In genomic region chr16:58733671-58734458, GRCh38 we compare ENCODE assay signal across 8 cellular contexts. TPM values are rescaled to one million over a fixed set of nuclear protein-coding genes. Genes with fewer than 3 reads are reported as not detected.
DNase-seq lines count a peak whose midpoint lies in the region; ATAC-seq and TF ChIP-seq lines count a peak whose summit lies in the region.

Gene GOT2 (minus strand): TSS chr16:58734316. CDS start chr16:58734228, 88 bp downstream.

- peak within 1 kb of the TSS; percentile 97 for H3K27ac Mint-ChIP-seq in progenitor cell of endocrine pancreas

- DNase-seq in NCI-H1105 (lab: John Stamatoyannopoulos, UW) (peak; percentile 45), SW480 (ENCODE audit: low spot score) (peak; percentile 89), left cardiac atrium (peak; percentile 87), progenitor cell of endocrine pancreas (ENCODE audit: low spot score, unreplicated experiment) (peak; percentile 74), ureter (ENCODE audit: low spot score) (peak; percentile 87)

- H3K4me1 Mint-ChIP-seq in progenitor cell of endocrine pancreas (ENCODE audit: low read depth), result peaks cover 8% of the 10 kb centered on the region

- TF ChIP-seq CTCF in GM12872 (IDR thresholded peaks at IDR 0.05; ENCODE audit: insufficient read depth, low read depth, low read length) (peak; percentile 97), progenitor cell of endocrine pancreas (IDR thresholded peaks at IDR 0.05; ENCODE audit: unreplicated experiment) (peak; percentile 97)

- H3K4me3 Mint-ChIP-seq in progenitor cell of endocrine pancreas (ENCODE audit: low read depth), result peak within 1 kb of the TSS; percentile 99

- intact Hi-C loops in left cardiac atrium (cut with DNase I), result loop anchor here in 1 of 2 donors (10.0 kb wide), 1 partner anchor 49 kb away; the partner anchor contains the start of gene SLC38A7

- H3K9me3 Mint-ChIP-seq in progenitor cell of endocrine pancreas (ENCODE audit: low read depth), result no peaks in the 10 kb centered on the region

- peaks cover 1% of the 10 kb centered on the region for H3K36me3 Mint-ChIP-seq in progenitor cell of endocrine pancreas (ENCODE audit: insufficient read depth)

- H3K27ac ChIP-seq in adipose tissue (ENCODE audit: low read depth, low read length), result no peak within 1 kb of the TSS

- ATAC-seq in HG02623 (IDR thresholded peaks at IDR 0.05; ENCODE audit: unreplicated experiment), result peak; percentile 90
- ATAC-seq in left cardiac atrium, result peak; percentile 96 to 99

- 0 to 1% (median 0%) methylated on average over 59 to 68 of the region's 68 CpGs for WGBS in adipose tissue, 3 donors

- H3K27me3 Mint-ChIP-seq in progenitor cell of endocrine pancreas, result no peaks in the 10 kb centered on the region

RNA-seq across cellular contexts. Expression of gene GOT2, which starts in this region (rescaled TPM):
- polyA plus RNA-seq in adipose tissue, result 10 to 100 TPM; 15.7 to 22.2 (median 16.8) TPM
- total RNA-seq in left cardiac atrium (100 to 1,000 TPM; 270 TPM), progenitor cell of endocrine pancreas (79.8 and 82.9 TPM in 2 replicates), ureter (146 TPM)
